In genomic region chr5:178081571-178082244, GRCh38 we compare ENCODE assay signal across 20 cellular contexts.
"Had no signal": no experiment of that assay in that cellular context is flagged by ENCODE, and none has a peak within 500 bp of the region (broad histone marks: within the 10 kb centered on the region; RNA-seq: fewer than 3 reads in every experiment).

No MANE protein-coding gene starts in this region.

- H3K4me3 ChIP-seq: body of pancreas, heart left ventricle, prostate gland, thoracic aorta, upper lobe of right lung had no signal

- H3K36me3 Mint-ChIP-seq: activated naive CD4-positive, alpha-beta T cell treated with anti-CD3 and anti-CD28 coated beads, Interleukin-2, amount 50 U/mL, for 24 hours; memory B cell had no signal

- DNase-seq: activated CD4-positive, alpha-beta T cell treated with anti-CD3 and anti-CD28 coated beads for 4 hours; activated CD4-positive, alpha-beta T cell treated with anti-CD3 and anti-CD28 coated beads, Interleukin-2, amount 50 U/mL, for 48 hours; activated CD4-positive, CD25-positive, alpha-beta regulatory T cell; activated gamma-delta T cell treated with Interleukin-2 at 50 U/mL for 16 hours; anterior cingulate cortex; effector CD4-positive, alpha-beta T cell; heart left ventricle; left cardiac atrium; stimulated activated CD4-positive, alpha-beta T cell treated with anti-CD3 and anti-CD28 coated beads, Interleukin-2, amount 100 ng/mL, for 48 hours; stimulated activated CD8-positive, alpha-beta memory T cell treated with anti-CD3 and anti-CD28 coated beads, Interleukin-4, amount 100 ng/mL, for 48 hours; stimulated activated naive CD4-positive, alpha-beta T cell; T-helper 1 cell; upper lobe of right lung had no signal

- H3K4me3 Mint-ChIP-seq: activated naive CD4-positive, alpha-beta T cell treated with anti-CD3 and anti-CD28 coated beads, Interleukin-2, amount 50 U/mL, for 24 hours; activated T-helper 1 cell treated with anti-CD3 and anti-CD28 coated beads, Interleukin-12 subunit alpha, Interleukin-12 subunit beta, Interleukin-2, Interleukin-4 antibody, amounts not matched to agents 30 ng/mL and 10 ng/mL and 1 ng/mL, durations not matched to agents 14 hours and 24 hours and 36 hours; dendritic cell treated with granulocyte-macrophage colony-stimulating factor and Interleukin-4, amounts not matched to agents 40 ng/mL and 50 ng/mL, for 4 days; memory B cell had no signal

- H3K36me3 ChIP-seq: heart left ventricle, prostate gland, thoracic aorta, upper lobe of right lung had no signal

- H3K9me3 Mint-ChIP-seq: activated naive CD4-positive, alpha-beta T cell treated with anti-CD3 and anti-CD28 coated beads, Interleukin-2, amount 50 U/mL, for 24 hours; activated T-helper 1 cell treated with anti-CD3 and anti-CD28 coated beads, Interleukin-12 subunit alpha, Interleukin-12 subunit beta, Interleukin-2, Interleukin-4 antibody, amounts not matched to agents 30 ng/mL and 10 ng/mL and 1 ng/mL, durations not matched to agents 14 hours and 24 hours and 36 hours; dendritic cell treated with granulocyte-macrophage colony-stimulating factor and Interleukin-4, amounts not matched to agents 40 ng/mL and 50 ng/mL, for 4 days; memory B cell had no signal

- H3K27ac ChIP-seq: body of pancreas, heart left ventricle, prostate gland, thoracic aorta, upper lobe of right lung had no signal

- H3K27ac Mint-ChIP-seq: activated naive CD4-positive, alpha-beta T cell treated with anti-CD3 and anti-CD28 coated beads, Interleukin-2, amount 50 U/mL, for 24 hours; activated T-helper 1 cell treated with anti-CD3 and anti-CD28 coated beads, Interleukin-12 subunit alpha, Interleukin-12 subunit beta, Interleukin-2, Interleukin-4 antibody, amounts not matched to agents 30 ng/mL and 10 ng/mL and 1 ng/mL, durations not matched to agents 14 hours and 24 hours and 36 hours; dendritic cell treated with granulocyte-macrophage colony-stimulating factor and Interleukin-4, amounts not matched to agents 40 ng/mL and 50 ng/mL, for 4 days; memory B cell had no signal

- ATAC-seq: body of pancreas, heart left ventricle, left cardiac atrium, upper lobe of right lung had no signal

- H3K27me3 ChIP-seq: body of pancreas, upper lobe of right lung had no signal

- H3K4me1 Mint-ChIP-seq: activated naive CD4-positive, alpha-beta T cell treated with anti-CD3 and anti-CD28 coated beads, Interleukin-2, amount 50 U/mL, for 24 hours had no signal

- H3K9me3 ChIP-seq: body of pancreas, heart left ventricle, prostate gland, thoracic aorta, upper lobe of right lung had no signal

- H3K4me1 ChIP-seq: body of pancreas, heart left ventricle, prostate gland, upper lobe of right lung had no signal
